28 cellular contexts compared by ENCODE assay signal in the genomic region with DNA sequence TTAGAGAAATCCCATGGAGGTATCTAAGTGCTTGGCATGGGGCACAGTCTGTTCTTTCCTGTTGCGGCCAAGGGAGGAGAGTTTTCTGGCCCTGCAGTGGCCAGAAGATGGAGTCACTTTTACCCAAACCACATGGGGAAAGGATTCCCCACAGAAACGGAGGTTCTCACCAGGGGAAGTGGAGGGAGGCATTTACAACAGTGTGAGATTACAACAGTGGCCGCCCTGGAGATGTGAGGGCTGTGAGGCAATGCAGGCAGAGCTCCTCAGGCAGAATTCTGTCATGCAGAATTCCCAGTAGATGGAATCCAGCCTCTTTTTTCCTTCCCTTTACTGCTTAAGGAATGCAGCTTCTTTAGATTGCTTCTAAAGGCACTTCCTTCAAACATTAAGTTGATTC.
DNase-seq lines count a peak whose midpoint lies in the region; ATAC-seq, FAIRE-seq and TF ChIP-seq lines count a peak whose summit lies in the region.
"Had no signal": no experiment of that assay in that cellular context is flagged by ENCODE, and none has a peak within 500 bp of the region (broad histone marks: within the 10 kb centered on the region; RNA-seq: fewer than 3 reads in every experiment).

No MANE protein-coding gene starts in this region.

- H3K9me3 ChIP-seq in upper lobe of right lung, result no peaks in the 10 kb centered on the region
- no peaks in the 10 kb centered on the region for H3K9me3 ChIP-seq in kidney (ENCODE audit: control insufficient read depth in 1 of 2, low read length in 2 of 2)
- H3K9me3 ChIP-seq: heart right ventricle, lower lobe of right lung, mucosa of descending colon, ovary had no signal

- ATAC-seq in upper lobe of right lung (peak; percentile 38), HG03439 (IDR thresholded peaks at IDR 0.05; ENCODE audit: unreplicated experiment) (no peak)
- ATAC-seq: effector memory CD8-positive, alpha-beta T cell; heart right ventricle; lower lobe of right lung; mucosa of descending colon; stimulated activated effector memory CD8-positive, alpha-beta T cell treated with anti-CD3 and anti-CD28 coated beads, Interleukin-12 subunit alpha, Interleukin-12 subunit beta, amount 100 ng/mL, for 72 hours had no signal

- no peaks in the 10 kb centered on the region for H3K27me3 ChIP-seq in upper lobe of right lung
- H3K27me3 ChIP-seq: ovary had no signal

- intact Hi-C loops in upper lobe of right lung (cut with DNase I), result no loop called here
- intact Hi-C loops in kidney (cut with DNase I), result no loop called here

- no peak for TF ChIP-seq CTCF in upper lobe of right lung (IDR thresholded peaks at IDR 0.05)
- TF ChIP-seq CTCF in kidney (IDR thresholded peaks at IDR 0.05; ENCODE audit: borderline replicate concordance, extremely low read depth, insufficient read depth), result no peak

- H3K27ac ChIP-seq in upper lobe of right lung (no peak overlapping the region), kidney (ENCODE audit: low read depth in 2 of 2, low read length in 2 of 2) (no peak overlapping the region)
- H3K27ac ChIP-seq: heart right ventricle, lower lobe of right lung, ovary had no signal

- H3K36me3 ChIP-seq in upper lobe of right lung, result no peaks in the 10 kb centered on the region
- H3K36me3 ChIP-seq in kidney (ENCODE audit: control insufficient read depth in 1 of 2, insufficient read depth in 2 of 2, low read length in 2 of 2), result no peaks in the 10 kb centered on the region
- H3K36me3 ChIP-seq: heart right ventricle, lower lobe of right lung, ovary had no signal

- no peak for FAIRE-seq in kidney (lab: Jason Lieb, UNC)
- FAIRE-seq: H1, TTC549 had no signal

- H3K9ac ChIP-seq in kidney (ENCODE audit: low read length in 2 of 2), result no peak overlapping the region

- no peak overlapping the region for H3K4me3 ChIP-seq in upper lobe of right lung
- no peak overlapping the region for H3K4me3 ChIP-seq in kidney (ENCODE audit: low read length in 2 of 2)
- H3K4me3 ChIP-seq: heart right ventricle, lower lobe of right lung, mucosa of descending colon, ovary had no signal

- DNase-seq in SIG-M5 treated with dmso at 0.1 percent for 504 hours (lab: John Stamatoyannopoulos, UW; ENCODE audit: unreplicated experiment) (peak; percentile 56), SIG-M5 (lab: John Stamatoyannopoulos, UW) (no peak), SKM-1 treated with dmso at 0.1 percent for 144 hours (lab: John Stamatoyannopoulos, UW; ENCODE audit: unreplicated experiment) (peak; percentile 80), globus pallidus (ENCODE audit: low spot score) (peak; percentile 3), upper lobe of right lung (no peak), kidney (no peak), NK-92 (lab: John Stamatoyannopoulos, UW; ENCODE audit: unreplicated experiment) (no peak)
- DNase-seq: activated effector memory CD4-positive, alpha-beta T cell treated with anti-CD3 and anti-CD28 coated beads, Interleukin-2, amount 50 U/mL, for 16 hours; activated naive CD8-positive, alpha-beta T cell treated with anti-CD3 and anti-CD28 coated beads, Interleukin-2, amount 10 ng/mL, durations not matched to agents 7 days and 5 days; activated T-cell treated with anti-CD3 and anti-CD28 coated beads, Interleukin-2, amount 50 U/mL, for 24 hours; AML-193; CD4-positive, alpha-beta T cell; central memory CD4-positive, alpha-beta T cell; DMS79 treated with DMSO at 0.1 percent for 48 hours; effector memory CD8-positive, alpha-beta T cell; foreskin melanocyte; heart right ventricle; kidney glomerular epithelial cell; lower lobe of right lung; mucosa of descending colon; NCI-H1417; NCI-H2029 treated with DMSO at 0.1 percent for 48 hours; NCI-H345; ovary had no signal

- peaks cover 4% of the 10 kb centered on the region for H3K4me1 ChIP-seq in upper lobe of right lung
- H3K4me1 ChIP-seq in kidney (ENCODE audit: control insufficient read depth in 1 of 2, insufficient read depth in 1 of 2, low read depth in 1 of 2, low read length in 2 of 2), result no peaks in the 10 kb centered on the region
- H3K4me1 ChIP-seq: heart right ventricle, lower lobe of right lung had no signal

Comparison
In these comparisons a context has a peak if more than half of its experiments do, and no peak if none do; other contexts are left out.
1. DNase-seq: peak in SIG-M5 treated with dmso at 0.1 percent for 504 hours (single experiment), SKM-1 treated with dmso at 0.1 percent for 144 hours (single experiment) and globus pallidus (single experiment); none in SIG-M5 (single experiment), upper lobe of right lung (single experiment), kidney (single experiment) and NK-92 (single experiment).